Comparison of ENCODE assay signal across 31 cellular contexts in genomic region chr11:75785187-75785586, GRCh38.
"Had no signal": no experiment of that assay in that cellular context is flagged by ENCODE, and none has a peak within 500 bp of the region (broad histone marks: within the 10 kb centered on the region; RNA-seq: fewer than 3 reads in every experiment).

No MANE protein-coding gene starts in this region.

- H3K27me3 Mint-ChIP-seq: activated CD4-positive, alpha-beta memory T cell treated with anti-CD3 and anti-CD28 coated beads, Interleukin-2, amount 10 ng/mL, durations not matched to agents 7 days and 5 days; activated CD4-positive, alpha-beta T cell treated with anti-CD3 and anti-CD28 coated beads, Interleukin-2, amount 10 ng/mL, durations not matched to agents 7 days and 5 days; activated naive CD4-positive, alpha-beta T cell treated with anti-CD3 and anti-CD28 coated beads, Interleukin-2, amount 10 ng/mL, durations not matched to agents 7 days and 5 days; activated naive CD8-positive, alpha-beta T cell treated with anti-CD3 and anti-CD28 coated beads, Interleukin-2, amount 10 ng/mL, durations not matched to agents 7 days and 5 days; activated T-cell treated with anti-CD3 and anti-CD28 coated beads, Interleukin-2, amount 50 U/mL, for 24 hours; central memory CD8-positive, alpha-beta T cell; dendritic cell treated with granulocyte-macrophage colony-stimulating factor and Interleukin-4, amounts not matched to agents 40 ng/mL and 50 ng/mL, for 4 days; effector memory CD8-positive, alpha-beta T cell had no signal

- H3K36me3 Mint-ChIP-seq: activated naive CD4-positive, alpha-beta T cell treated with anti-CD3 and anti-CD28 coated beads, Interleukin-2, amount 10 ng/mL, durations not matched to agents 7 days and 5 days; activated naive CD4-positive, alpha-beta T cell treated with anti-CD3 and anti-CD28 coated beads, Interleukin-2, amount 50 U/mL, for 72 hours; activated naive CD8-positive, alpha-beta T cell treated with anti-CD3 and anti-CD28 coated beads, Interleukin-2, amount 10 ng/mL, durations not matched to agents 7 days and 5 days; WTC11 had no signal

- H3K36me3 ChIP-seq: brain microvascular endothelial cell, esophagus squamous epithelium, gastroesophageal sphincter had no signal

- H3K9me3 ChIP-seq: esophagus squamous epithelium, gastroesophageal sphincter had no signal

- H3K4me3 Mint-ChIP-seq: activated CD4-positive, alpha-beta memory T cell treated with anti-CD3 and anti-CD28 coated beads, Interleukin-2, amount 10 ng/mL, durations not matched to agents 7 days and 5 days; activated CD4-positive, alpha-beta T cell treated with anti-CD3 and anti-CD28 coated beads, Interleukin-2, amount 10 ng/mL, durations not matched to agents 7 days and 5 days; activated naive CD4-positive, alpha-beta T cell treated with anti-CD3 and anti-CD28 coated beads, Interleukin-2, amount 10 ng/mL, durations not matched to agents 7 days and 5 days; activated naive CD8-positive, alpha-beta T cell treated with anti-CD3 and anti-CD28 coated beads, Interleukin-2, amount 10 ng/mL, durations not matched to agents 7 days and 5 days; activated T-cell treated with anti-CD3 and anti-CD28 coated beads, Interleukin-2, amount 50 U/mL, for 24 hours; activated T-cell treated with anti-CD3 and anti-CD28 coated beads, Interleukin-2, amount 50 U/mL, for 72 hours; central memory CD8-positive, alpha-beta T cell; dendritic cell treated with granulocyte-macrophage colony-stimulating factor and Interleukin-4, amounts not matched to agents 40 ng/mL and 50 ng/mL, for 4 days; effector memory CD8-positive, alpha-beta T cell; WTC11 had no signal

- H3K4me3 ChIP-seq: coronary artery, dorsolateral prefrontal cortex, esophagus squamous epithelium, gastroesophageal sphincter had no signal

- H3K4me1 Mint-ChIP-seq: central memory CD8-positive, alpha-beta T cell; WTC11 had no signal

- H3K27me3 ChIP-seq: brain microvascular endothelial cell, dorsolateral prefrontal cortex, esophagus squamous epithelium, gastroesophageal sphincter had no signal

- DNase-seq: activated CD4-positive, alpha-beta memory T cell treated with anti-CD3 and anti-CD28 coated beads, Interleukin-2, amount 10 ng/mL, durations not matched to agents 7 days and 5 days; activated CD4-positive, alpha-beta T cell treated with anti-CD3 and anti-CD28 coated beads for 1 hour; activated CD4-positive, alpha-beta T cell treated with anti-CD3 and anti-CD28 coated beads for 4 hours; activated CD4-positive, alpha-beta T cell treated with anti-CD3 and anti-CD28 coated beads, Interleukin-2, amount 10 ng/mL, durations not matched to agents 7 days and 5 days; activated CD4-positive, alpha-beta T cell treated with anti-CD3 and anti-CD28 coated beads, Interleukin-2, amount 50 U/mL, for 4 hours; activated CD8-positive, alpha-beta memory T cell treated with anti-CD3 and anti-CD28 coated beads, Interleukin-2, amount 50 U/mL, for 48 hours; activated gamma-delta T cell; activated naive CD4-positive, alpha-beta T cell; activated naive CD4-positive, alpha-beta T cell treated with anti-CD3 and anti-CD28 coated beads, Interleukin-2, amount 10 ng/mL, durations not matched to agents 7 days and 5 days; activated naive CD8-positive, alpha-beta T cell treated with anti-CD3 and anti-CD28 coated beads, Interleukin-2, amount 10 ng/mL, durations not matched to agents 7 days and 5 days; activated T-cell treated with anti-CD3 and anti-CD28 coated beads for 4 hours; activated T-cell treated with anti-CD3 and anti-CD28 coated beads, Interleukin-2, amount 50 U/mL, for 24 hours; activated T-cell treated with anti-CD3 and anti-CD28 coated beads, Interleukin-2, amount 50 U/mL, for 72 hours; amniotic stem cell; anterior cingulate cortex; brain microvascular endothelial cell; dorsolateral prefrontal cortex; effector memory CD8-positive, alpha-beta T cell; esophagus squamous epithelium; foreskin melanocyte; T-helper 2 cell had no signal

- H3K9me3 Mint-ChIP-seq: activated CD4-positive, alpha-beta memory T cell treated with anti-CD3 and anti-CD28 coated beads, Interleukin-2, amount 10 ng/mL, durations not matched to agents 7 days and 5 days; activated CD4-positive, alpha-beta T cell treated with anti-CD3 and anti-CD28 coated beads, Interleukin-2, amount 10 ng/mL, durations not matched to agents 7 days and 5 days; activated naive CD4-positive, alpha-beta T cell treated with anti-CD3 and anti-CD28 coated beads, Interleukin-2, amount 10 ng/mL, durations not matched to agents 7 days and 5 days; activated naive CD4-positive, alpha-beta T cell treated with anti-CD3 and anti-CD28 coated beads, Interleukin-2, amount 50 U/mL, for 72 hours; activated naive CD8-positive, alpha-beta T cell treated with anti-CD3 and anti-CD28 coated beads, Interleukin-2, amount 10 ng/mL, durations not matched to agents 7 days and 5 days; activated T-cell treated with anti-CD3 and anti-CD28 coated beads, Interleukin-2, amount 50 U/mL, for 24 hours; activated T-cell treated with anti-CD3 and anti-CD28 coated beads, Interleukin-2, amount 50 U/mL, for 72 hours; central memory CD8-positive, alpha-beta T cell; dendritic cell treated with granulocyte-macrophage colony-stimulating factor and Interleukin-4, amounts not matched to agents 40 ng/mL and 50 ng/mL, for 4 days; effector memory CD8-positive, alpha-beta T cell; WTC11 had no signal

- ATAC-seq: activated naive CD4-positive, alpha-beta T cell treated with anti-CD3 and anti-CD28 coated beads, Interleukin-2, amount 50 U/mL, for 72 hours; activated T-cell treated with anti-CD3 and anti-CD28 coated beads, Interleukin-2, amount 50 U/mL, for 72 hours; effector memory CD8-positive, alpha-beta T cell; gastroesophageal sphincter had no signal

- H3K27ac Mint-ChIP-seq: activated CD4-positive, alpha-beta memory T cell treated with anti-CD3 and anti-CD28 coated beads, Interleukin-2, amount 10 ng/mL, durations not matched to agents 7 days and 5 days; activated CD4-positive, alpha-beta T cell treated with anti-CD3 and anti-CD28 coated beads, Interleukin-2, amount 10 ng/mL, durations not matched to agents 7 days and 5 days; activated naive CD4-positive, alpha-beta T cell treated with anti-CD3 and anti-CD28 coated beads, Interleukin-2, amount 10 ng/mL, durations not matched to agents 7 days and 5 days; activated naive CD4-positive, alpha-beta T cell treated with anti-CD3 and anti-CD28 coated beads, Interleukin-2, amount 50 U/mL, for 72 hours; activated naive CD8-positive, alpha-beta T cell treated with anti-CD3 and anti-CD28 coated beads, Interleukin-2, amount 10 ng/mL, durations not matched to agents 7 days and 5 days; activated T-cell treated with anti-CD3 and anti-CD28 coated beads, Interleukin-2, amount 50 U/mL, for 24 hours; activated T-cell treated with anti-CD3 and anti-CD28 coated beads, Interleukin-2, amount 50 U/mL, for 72 hours; dendritic cell treated with granulocyte-macrophage colony-stimulating factor and Interleukin-4, amounts not matched to agents 40 ng/mL and 50 ng/mL, for 4 days; effector memory CD8-positive, alpha-beta T cell; WTC11 had no signal

- FAIRE-seq: astrocyte, bronchial epithelial cell, endothelial cell of umbilical vein had no signal

- H3K27ac ChIP-seq: brain microvascular endothelial cell, coronary artery, dorsolateral prefrontal cortex, epithelial cell of prostate, esophagus squamous epithelium, gastroesophageal sphincter had no signal

- H3K4me1 ChIP-seq: esophagus squamous epithelium, gastroesophageal sphincter had no signal
